ENCODE assay signal across 21 cellular contexts in the genomic region with DNA sequence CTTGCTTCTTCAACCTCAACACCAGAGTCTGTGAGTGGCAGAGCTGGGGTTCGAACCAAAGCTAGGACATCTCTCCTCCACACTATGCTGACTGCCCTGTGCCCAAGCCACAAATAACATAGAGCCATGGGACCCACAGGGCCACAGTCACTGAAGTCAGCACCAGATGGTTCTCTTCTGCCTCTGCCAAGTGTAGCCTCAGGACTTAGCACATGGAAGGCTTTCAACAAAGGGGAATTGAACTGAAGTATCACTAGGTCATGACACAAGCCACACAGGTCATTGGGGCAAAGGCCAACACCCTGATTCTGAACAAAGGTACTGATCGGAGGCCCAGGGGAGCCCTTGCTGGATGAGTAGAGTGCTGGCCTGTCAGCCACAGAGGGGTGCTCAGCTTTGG.
DNase-seq lines count a peak whose midpoint lies in the region; ATAC-seq, FAIRE-seq and TF ChIP-seq lines count a peak whose summit lies in the region.
"Had no signal": no experiment of that assay in that cellular context is flagged by ENCODE, and none has a peak within 500 bp of the region (broad histone marks: within the 10 kb centered on the region; RNA-seq: fewer than 3 reads in every experiment).

No MANE protein-coding gene starts in this region.

- no peak for TF ChIP-seq EP300 in H1 (IDR thresholded peaks at IDR 0.05; ENCODE audit: borderline replicate concordance in 1 of 2, low read depth in 2 of 2, low read length in 2 of 2)

- TF ChIP-seq POLR2A in H1 (IDR thresholded peaks at IDR 0.05; ENCODE audit: control extremely low read depth in 1 of 2, low read depth in 2 of 2, low read length in 2 of 2), result no peak

- H3K4me1 Mint-ChIP-seq in activated CD4-positive, alpha-beta memory T cell treated with anti-CD3 and anti-CD28 coated beads, Interleukin-2, amount 10 ng/mL, durations not matched to agents 7 days and 5 days, result no peaks in the 10 kb centered on the region

- H2BK15ac ChIP-seq in H1 (ENCODE audit: low read length), result no peak overlapping the region; the same call in 1 of the 2 replicates

- POLR2A ChIA-PET in RWPE1 (lab: Yijun Ruan, JAX; ENCODE audit: low non-redundant PET), result no interaction called here
- POLR2A ChIA-PET in H1 (lab: Charles Lee; ENCODE audit: partially characterized antibody), result interaction anchor here (0.6 kb wide), 1 partner anchor 824 kb away, joined by 3 read pairs; no protein-coding TSS in a partner anchor
- POLR2A ChIA-PET in activated CD4-positive, alpha-beta memory T cell treated with anti-CD3 and anti-CD28 coated beads, Interleukin-2, amount 10 ng/mL, durations not matched to agents 7 days and 5 days (lab: Charles Lee), result no interaction called here

- H3K4ac ChIP-seq in H1 (replicated peaks; ENCODE audit: insufficient read length, low read depth, low read length), result no peak overlapping the region

- no peak for ATAC-seq in left colon
- ATAC-seq: GM12878, PC-3, Right ventricle myocardium inferior had no signal

- peak overlapping the region; percentile 81; the same call in 1 of the 2 replicates for H2AFZ ChIP-seq in H1 (ENCODE audit: low read length)

- H3K23ac ChIP-seq in H1 (ENCODE audit: insufficient read length), result no peak overlapping the region

- H3K14ac ChIP-seq in H1 (ENCODE audit: insufficient read length), result no peak overlapping the region

- WGBS in H1 (ENCODE audit: extremely low coverage in 1 of 2, insufficient coverage in 1 of 2, insufficient read length in 1 of 2, insufficient replicate concordance in 2 of 2, low coverage in 1 of 2, low lambda C conversion rate in 2 of 2, missing lambda C conversion rate in 1 of 2), 2 experiments, result 95% methylated on average over 2 of the region's 2 CpGs; no CpG with 5 or more reads in 1 of the 2 experiments

- FAIRE-seq in H1 (lab: Jason Lieb, UNC), result no peak
- FAIRE-seq: GM12878, HTR-8/SVneo had no signal

- 0 out of 2 replicates have a peak overlapping the region, but pooled peaks have one; percentile 4 for H3K18ac ChIP-seq in H1 (ENCODE audit: extremely low read depth, low read length)

- H2BK120ac ChIP-seq in H1 (replicated peaks; ENCODE audit: low read depth, low read length), result no peak overlapping the region

- TF ChIP-seq CTCF in RWPE1 (conservative IDR thresholded peaks at IDR 0.05; ENCODE audit: low read depth), result no peak
- no peak for TF ChIP-seq CTCF in H1 (IDR thresholded peaks at IDR 0.05; ENCODE audit: control extremely low read depth in 1 of 3, insufficient read depth in 1 of 3, low read depth in 1 of 3, low read length in 3 of 3)

- intact Hi-C loops in left colon (cut with DNase I, micrococcal nuclease), result no loop called here

- H4K5ac ChIP-seq in H1 (ENCODE audit: insufficient read length, low read depth, low read length), result no peak overlapping the region

- H2AK5ac ChIP-seq in H1 (ENCODE audit: low read depth, low read length), result 0 out of 2 replicates have a peak overlapping the region, but pooled peaks have one; percentile 65

- no peaks in the 10 kb centered on the region for H3K79me2 ChIP-seq in H1 (ENCODE audit: control insufficient read depth in 1 of 2, insufficient read depth in 2 of 2, low read length in 2 of 2)

- peaks cover 51% of the 10 kb centered on the region for H3K27me3 Mint-ChIP-seq in activated CD4-positive, alpha-beta memory T cell treated with anti-CD3 and anti-CD28 coated beads, Interleukin-2, amount 10 ng/mL, durations not matched to agents 7 days and 5 days

- H2BK5ac ChIP-seq in H1 (ENCODE audit: low read depth, low read length), result no peak overlapping the region

- H2BK20ac ChIP-seq in H1 (ENCODE audit: low read length), result peak overlapping the region; percentile 9; the same call in 1 of the 2 replicates

- no peaks in the 10 kb centered on the region for H3K36me3 ChIP-seq in H1 (ENCODE audit: control insufficient read depth in 2 of 4, insufficient read depth in 4 of 4, low read length in 3 of 4)
- H3K36me3 ChIP-seq: BE2C had no signal

- TF ChIP-seq RAD21 in H1 (IDR thresholded peaks at IDR 0.05 in 1 of 2, conservative IDR thresholded peaks at IDR 0.05 in 1 of 2; ENCODE audit: low read depth in 2 of 2, low read length in 2 of 2), result no peak

- H4K8ac ChIP-seq in H1 (ENCODE audit: extremely low read depth, insufficient read depth, low read length), result no peak overlapping the region

- H3K23me2 ChIP-seq in H1 (ENCODE audit: low read depth, low read length), result no peaks in the 10 kb centered on the region

- no peak overlapping the region for H3K4me3 Mint-ChIP-seq in activated CD4-positive, alpha-beta memory T cell treated with anti-CD3 and anti-CD28 coated beads, Interleukin-2, amount 10 ng/mL, durations not matched to agents 7 days and 5 days
- H3K4me3 Mint-ChIP-seq: CD4-positive, alpha-beta T cell had no signal

- DNase-seq in RWPE1 (ENCODE audit: low spot score) (no peak), H1 (ENCODE audit: low read depth in 1 of 2, low spot score in 2 of 2) (no peak), myocyte (ENCODE audit: low read depth) (peak; percentile 60), NCI-H748 (lab: John Stamatoyannopoulos, UW; ENCODE audit: unreplicated experiment) (no peak), left colon (no peak)
- no peak for DNase-seq in activated CD4-positive, alpha-beta memory T cell treated with anti-CD3 and anti-CD28 coated beads, Interleukin-2, amount 10 ng/mL, durations not matched to agents 7 days and 5 days
- DNase-seq: BE2C; Calu3; CD4-positive, alpha-beta T cell; DND-41; GDM1; HCEC 1CT; NCI-H187 treated with DMSO at 0.1 percent for 48 hours; NCI-H748 treated with DMSO at 0.1 percent for 48 hours; PC-3; SK-N-SH had no signal

- no peak overlapping the region for H3K56ac ChIP-seq in H1 (replicated peaks; ENCODE audit: insufficient read length, low read depth, low read length)

- no peaks in the 10 kb centered on the region for H3K9me3 Mint-ChIP-seq in activated CD4-positive, alpha-beta memory T cell treated with anti-CD3 and anti-CD28 coated beads, Interleukin-2, amount 10 ng/mL, durations not matched to agents 7 days and 5 days
- H3K9me3 Mint-ChIP-seq: CD4-positive, alpha-beta T cell had no signal

- H3K36me3 Mint-ChIP-seq in activated CD4-positive, alpha-beta memory T cell treated with anti-CD3 and anti-CD28 coated beads, Interleukin-2, amount 10 ng/mL, durations not matched to agents 7 days and 5 days (ENCODE audit: low read depth), result no peaks in the 10 kb centered on the region

- H3K4me3 ChIP-seq in H1 (ENCODE audit: extremely low read depth in 1 of 4, insufficient read depth in 2 of 4, low read depth in 3 of 4, low read length in 4 of 4), result no peak overlapping the region
- H3K4me3 ChIP-seq: GM12878 had no signal

- CTCF ChIA-PET in RWPE1 (lab: Yijun Ruan, JAX), result no interaction called here
- CTCF ChIA-PET in H1 (lab: Charles Lee; ENCODE audit: partially characterized antibody), result interaction anchor here (0.7 to 1.7 kb wide), 4 partner anchors 13 to 53 kb away, joined by 3 to 5 read pairs (median 4); no protein-coding TSS in a partner anchor
- CTCF ChIA-PET in activated CD4-positive, alpha-beta memory T cell treated with anti-CD3 and anti-CD28 coated beads, Interleukin-2, amount 10 ng/mL, durations not matched to agents 7 days and 5 days (lab: Charles Lee), result no interaction called here

- H3K4me2 ChIP-seq in H1 (ENCODE audit: insufficient read depth in 1 of 2, low read depth in 2 of 2, low read length in 2 of 2), result no peak overlapping the region
- H3K4me2 ChIP-seq: SK-N-SH had no signal

- peak overlapping the region; percentile 82 for H2BK12ac ChIP-seq in H1 (ENCODE audit: low read depth, low read length)

- H4K20me1 ChIP-seq in H1 (replicated peaks in 1 of 2; ENCODE audit: control insufficient read depth in 1 of 2, insufficient read depth in 2 of 2, low read length in 2 of 2), result no peaks in the 10 kb centered on the region

- H3K4me1 ChIP-seq in H1 (replicated peaks in 1 of 4; ENCODE audit: control insufficient read depth in 3 of 4, insufficient read depth in 4 of 4, low read length in 3 of 4), result peaks cover 0 to 5% (median 2%) of the 10 kb centered on the region in 4 experiments; a peak in 4 of 7 replicates

- no peak overlapping the region for H3K27ac Mint-ChIP-seq in activated CD4-positive, alpha-beta memory T cell treated with anti-CD3 and anti-CD28 coated beads, Interleukin-2, amount 10 ng/mL, durations not matched to agents 7 days and 5 days
- H3K27ac Mint-ChIP-seq: CD4-positive, alpha-beta T cell had no signal

- H3K9me3 ChIP-seq in H1 (ENCODE audit: insufficient read depth in 2 of 2, low read depth in 1 of 2, low read length in 1 of 2), result no peaks in the 10 kb centered on the region
- H3K9me3 ChIP-seq: BE2C, SK-N-SH had no signal

- no peak overlapping the region for H3K9ac ChIP-seq in H1 (replicated peaks in 1 of 4; ENCODE audit: extremely low read depth in 1 of 4, low read depth in 3 of 4, low read length in 3 of 4)
- H3K9ac ChIP-seq: SK-N-SH had no signal

- peak overlapping the region; percentile 70 for H4K91ac ChIP-seq in H1 (replicated peaks; ENCODE audit: insufficient read length, low read length)

- H3K27ac ChIP-seq in RWPE1 (peak overlapping the region; percentile 58), H1 (ENCODE audit: low read depth, low read length) (no peak overlapping the region), temporal lobe (ENCODE audit: low read depth, low read length) (peak overlapping the region; percentile 6)
- H3K27ac ChIP-seq: HL-60 had no signal

- H3K79me1 ChIP-seq in H1 (ENCODE audit: low read depth, low read length), result no peaks in the 10 kb centered on the region

- peaks cover 0 to 4% (median 0%) of the 10 kb centered on the region in 4 experiments; a peak in 1 of 7 replicates for H3K27me3 ChIP-seq in H1 (replicated peaks in 1 of 4; ENCODE audit: control insufficient read depth in 3 of 4, extremely low read depth in 1 of 4, insufficient read depth in 3 of 4, low read length in 3 of 4)
- H3K27me3 ChIP-seq: BE2C had no signal

TF ChIP-seq in H1, 55 proteins besides CTCF, POLR2A, EP300 and RAD21 (continues in another document):
- TF ChIP-seq CHD1 (IDR thresholded peaks at IDR 0.05; ENCODE audit: low read depth, low read length), result no peak
- TF ChIP-seq, protein P1, sequence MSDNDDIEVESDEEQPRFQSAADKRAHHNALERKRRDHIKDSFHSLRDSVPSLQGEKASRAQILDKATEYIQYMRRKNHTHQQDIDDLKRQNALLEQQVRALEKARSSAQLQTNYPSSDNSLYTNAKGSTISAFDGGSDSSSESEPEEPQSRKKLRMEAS (IDR thresholded peaks at IDR 0.05), result no peak
- no peak for TF ChIP-seq FOSL1 (IDR thresholded peaks at IDR 0.05; ENCODE audit: insufficient read depth, low read depth, low read length)
- TF ChIP-seq SUZ12 (IDR thresholded peaks at IDR 0.05; ENCODE audit: low read length), result no peak
- TF ChIP-seq CREB1 (IDR thresholded peaks at IDR 0.05), result no peak
- no peak for TF ChIP-seq EZH2 (IDR thresholded peaks at IDR 0.05; ENCODE audit: low read depth, low read length, severe bottlenecking)
- TF ChIP-seq TEAD4 (IDR thresholded peaks at IDR 0.05; ENCODE audit: low read depth, low read length), result no peak
- no peak for TF ChIP-seq BACH1 (IDR thresholded peaks at IDR 0.05; ENCODE audit: low read length)
- no peak for TF ChIP-seq SRF (IDR thresholded peaks at IDR 0.05; ENCODE audit: low read depth, low read length)
- TF ChIP-seq SAP30 (IDR thresholded peaks at IDR 0.05; ENCODE audit: insufficient read depth, insufficient replicate concordance, low read length), result no peak
